1 cellular context compared by ENCODE assay signal in the genomic region with DNA sequence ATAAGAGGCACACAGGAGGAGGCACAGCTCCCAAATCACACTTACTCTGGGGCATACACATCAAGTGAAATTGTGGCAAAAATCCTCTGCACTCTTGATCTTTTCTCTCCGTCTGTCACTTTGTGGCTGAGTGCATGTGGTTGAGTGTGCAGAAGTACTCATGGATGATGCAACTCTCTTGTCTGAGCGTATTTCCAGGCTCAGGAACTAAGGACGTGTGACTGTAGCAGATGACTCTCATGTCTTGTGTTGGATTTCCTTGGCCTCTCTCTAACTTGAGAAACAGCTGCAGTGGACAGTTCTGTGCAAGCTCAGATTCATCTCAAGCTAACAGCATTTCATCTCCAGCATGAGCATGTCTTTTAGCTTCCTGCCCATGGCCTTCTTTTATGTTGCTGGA.
TF ChIP-seq lines count a peak whose summit lies in the region.

No MANE protein-coding gene starts in this region.

TF ChIP-seq in HepG2, 621 proteins besides CTCF, POLR2A, EP300 and RAD21 (continued from another document):
- TF ChIP-seq, protein P1, sequence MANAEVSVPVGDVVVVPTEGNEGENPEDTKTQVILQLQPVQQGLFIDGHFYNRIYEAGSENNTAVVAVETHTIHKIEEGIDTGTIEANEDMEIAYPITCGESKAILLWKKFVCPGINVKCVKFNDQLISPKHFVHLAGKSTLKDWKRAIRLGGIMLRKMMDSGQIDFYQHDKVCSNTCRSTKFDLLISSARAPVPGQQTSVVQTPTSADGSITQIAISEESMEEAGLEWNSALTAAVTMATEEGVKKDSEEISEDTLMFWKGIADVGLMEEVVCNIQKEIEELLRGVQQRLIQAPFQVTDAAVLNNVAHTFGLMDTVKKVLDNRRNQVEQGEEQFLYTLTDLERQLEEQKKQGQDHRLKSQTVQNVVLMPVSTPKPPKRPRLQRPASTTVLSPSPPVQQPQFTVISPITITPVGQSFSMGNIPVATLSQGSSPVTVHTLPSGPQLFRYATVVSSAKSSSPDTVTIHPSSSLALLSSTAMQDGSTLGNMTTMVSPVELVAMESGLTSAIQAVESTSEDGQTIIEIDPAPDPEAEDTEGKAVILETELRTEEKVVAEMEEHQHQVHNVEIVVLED (CRISPR knock-in tag; IDR thresholded peaks at IDR 0.05; ENCODE audit: borderline replicate concordance) = no peak
- TF ChIP-seq NR1H2 (CRISPR knock-in tag; IDR thresholded peaks at IDR 0.05; ENCODE audit: borderline replicate concordance, low read depth) (no peak), ZBTB20 (CRISPR knock-in tag; IDR thresholded peaks at IDR 0.05; ENCODE audit: borderline replicate concordance, low read depth) (no peak), SMAD3 (CRISPR knock-in tag; IDR thresholded peaks at IDR 0.05) (no peak), ZNF143 (CRISPR knock-in tag; IDR thresholded peaks at IDR 0.05) (no peak), ZNF879 (CRISPR knock-in tag; IDR thresholded peaks at IDR 0.05) (no peak), ZNF790 (CRISPR knock-in tag; IDR thresholded peaks at IDR 0.05; ENCODE audit: borderline replicate concordance) (no peak), ZBTB21 (CRISPR knock-in tag; IDR thresholded peaks at IDR 0.05) (no peak)
- TF ChIP-seq, protein P2, sequence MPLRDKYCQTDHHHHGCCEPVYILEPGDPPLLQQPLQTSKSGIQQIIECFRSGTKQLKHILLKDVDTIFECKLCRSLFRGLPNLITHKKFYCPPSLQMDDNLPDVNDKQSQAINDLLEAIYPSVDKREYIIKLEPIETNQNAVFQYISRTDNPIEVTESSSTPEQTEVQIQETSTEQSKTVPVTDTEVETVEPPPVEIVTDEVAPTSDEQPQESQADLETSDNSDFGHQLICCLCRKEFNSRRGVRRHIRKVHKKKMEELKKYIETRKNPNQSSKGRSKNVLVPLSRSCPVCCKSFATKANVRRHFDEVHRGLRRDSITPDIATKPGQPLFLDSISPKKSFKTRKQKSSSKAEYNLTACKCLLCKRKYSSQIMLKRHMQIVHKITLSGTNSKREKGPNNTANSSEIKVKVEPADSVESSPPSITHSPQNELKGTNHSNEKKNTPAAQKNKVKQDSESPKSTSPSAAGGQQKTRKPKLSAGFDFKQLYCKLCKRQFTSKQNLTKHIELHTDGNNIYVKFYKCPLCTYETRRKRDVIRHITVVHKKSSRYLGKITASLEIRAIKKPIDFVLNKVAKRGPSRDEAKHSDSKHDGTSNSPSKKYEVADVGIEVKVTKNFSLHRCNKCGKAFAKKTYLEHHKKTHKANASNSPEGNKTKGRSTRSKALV (CRISPR knock-in tag; IDR thresholded peaks at IDR 0.05) = no peak
